ENCODE assay signal across 24 cellular contexts in genomic region chr2:44124502-44124901, GRCh38.
"Had no signal": no experiment of that assay in that cellular context is flagged by ENCODE, and none has a peak within 500 bp of the region (broad histone marks: within the 10 kb centered on the region; RNA-seq: fewer than 3 reads in every experiment).

No MANE protein-coding gene starts in this region.

- H3K4me1 ChIP-seq: esophagus squamous epithelium, lower lobe of right lung, sigmoid colon, stomach, thyroid gland had no signal

- H3K27me3 ChIP-seq: esophagus squamous epithelium, ovary, sigmoid colon, stomach, thyroid gland had no signal

- H3K36me3 ChIP-seq: esophagus squamous epithelium, lower lobe of right lung, ovary, sigmoid colon, stomach, thyroid gland had no signal

- H3K4me1 Mint-ChIP-seq: stimulated activated memory B cell treated with anti-CD40 and anti-IgM and Interleukin-4, amounts not matched to agents 10 μg/mL and 1 μg/mL and 100 μg/mL, for 72 hours had no signal

- H3K9me3 Mint-ChIP-seq: effector memory CD8-positive, alpha-beta T cell; immature natural killer cell; naive thymus-derived CD8-positive, alpha-beta T cell; stimulated activated memory B cell treated with anti-CD40 and anti-IgM and Interleukin-4, amounts not matched to agents 10 μg/mL and 1 μg/mL and 100 μg/mL, for 72 hours had no signal

- H3K36me3 Mint-ChIP-seq: immature natural killer cell; naive thymus-derived CD8-positive, alpha-beta T cell; stimulated activated memory B cell treated with anti-CD40 and anti-IgM and Interleukin-4, amounts not matched to agents 10 μg/mL and 1 μg/mL and 100 μg/mL, for 72 hours had no signal

- H3K4me3 Mint-ChIP-seq: effector memory CD8-positive, alpha-beta T cell; immature natural killer cell; naive thymus-derived CD8-positive, alpha-beta T cell; stimulated activated memory B cell treated with anti-CD40 and anti-IgM and Interleukin-4, amounts not matched to agents 10 μg/mL and 1 μg/mL and 100 μg/mL, for 72 hours had no signal

- DNase-seq: cerebellar nuclear complex; cortex of kidney; effector memory CD8-positive, alpha-beta T cell; erythroblast; esophagus squamous epithelium; foreskin melanocyte; glutamatergic neuron; hypothalamus; immature natural killer cell; islet precursor cell; left ventricle myocardium superior; lower lobe of right lung; naive thymus-derived CD8-positive, alpha-beta T cell; occipital lobe; ovary; posterior cingulate gyrus; psoas muscle; right cardiac atrium; sigmoid colon; stomach; thyroid gland; trophoblast cell had no signal

- H3K4me3 ChIP-seq: esophagus squamous epithelium, lower lobe of right lung, ovary, psoas muscle, sigmoid colon, stomach, thyroid gland had no signal

- H3K27ac Mint-ChIP-seq: effector memory CD8-positive, alpha-beta T cell; immature natural killer cell; naive thymus-derived CD8-positive, alpha-beta T cell; stimulated activated memory B cell treated with anti-CD40 and anti-IgM and Interleukin-4, amounts not matched to agents 10 μg/mL and 1 μg/mL and 100 μg/mL, for 72 hours had no signal

- H3K27ac ChIP-seq: esophagus squamous epithelium, lower lobe of right lung, ovary, sigmoid colon, stomach, thyroid gland had no signal

- H3K27me3 Mint-ChIP-seq: stimulated activated memory B cell treated with anti-CD40 and anti-IgM and Interleukin-4, amounts not matched to agents 10 μg/mL and 1 μg/mL and 100 μg/mL, for 72 hours had no signal

- ATAC-seq: effector memory CD8-positive, alpha-beta T cell; left ventricle myocardium superior; lower lobe of right lung; naive thymus-derived CD8-positive, alpha-beta T cell; psoas muscle; right cardiac atrium; stimulated activated memory B cell treated with anti-CD40 and anti-IgM and Interleukin-4, amounts not matched to agents 10 μg/mL and 1 μg/mL and 100 μg/mL, for 72 hours had no signal

- FAIRE-seq: endometrium had no signal

- H3K9me3 ChIP-seq: esophagus squamous epithelium, lower lobe of right lung, ovary, psoas muscle, sigmoid colon, stomach, thyroid gland had no signal
